Comparison of ENCODE assay signal across 24 cellular contexts in genomic region chr7:134662871-134663205, GRCh38.
"Had no signal": no experiment of that assay in that cellular context is flagged by ENCODE, and none has a peak within 500 bp of the region (broad histone marks: within the 10 kb centered on the region; RNA-seq: fewer than 3 reads in every experiment).

No MANE protein-coding gene starts in this region.

- H3K27me3 ChIP-seq: esophagus squamous epithelium, left lung, pancreas, right atrium auricular region, tibial artery had no signal

- FAIRE-seq: pancreas had no signal

- H3K4me3 ChIP-seq: esophagus squamous epithelium, left lung, lung, pancreas, psoas muscle, right atrium auricular region, tibial artery had no signal

- H3K27ac Mint-ChIP-seq: activated naive CD4-positive, alpha-beta T cell treated with anti-CD3 and anti-CD28 coated beads, Interleukin-2, amount 10 ng/mL, durations not matched to agents 7 days and 5 days; mesothelial cell of epicardium; T-helper 17 cell had no signal

- H3K4me1 ChIP-seq: left lung, pancreas, right atrium auricular region had no signal

- H3K9me3 Mint-ChIP-seq: activated naive CD4-positive, alpha-beta T cell treated with anti-CD3 and anti-CD28 coated beads, Interleukin-2, amount 10 ng/mL, durations not matched to agents 7 days and 5 days; activated T-cell treated with anti-CD3 and anti-CD28 coated beads, Interleukin-2, amount 50 U/mL, for 72 hours; immature natural killer cell had no signal

- ATAC-seq: left lung; natural killer cell; pancreas; psoas muscle; stimulated activated naive CD8-positive, alpha-beta T cell treated with anti-CD3 and anti-CD28 coated beads, Interleukin-15, amount 100 ng/mL, for 72 hours; T-helper 17 cell had no signal

- H3K4me3 Mint-ChIP-seq: activated naive CD4-positive, alpha-beta T cell treated with anti-CD3 and anti-CD28 coated beads, Interleukin-2, amount 10 ng/mL, durations not matched to agents 7 days and 5 days; immature natural killer cell; mesothelial cell of epicardium; natural killer cell; stimulated activated naive CD8-positive, alpha-beta T cell treated with anti-CD3 and anti-CD28 coated beads, Interleukin-15, amount 100 ng/mL, for 72 hours; T-helper 17 cell had no signal

- H3K9me3 ChIP-seq: esophagus squamous epithelium, left lung, pancreas, psoas muscle, right atrium auricular region, tibial artery had no signal

- H3K27ac ChIP-seq: esophagus squamous epithelium, left lung, pancreas, psoas muscle, right atrium auricular region, tibial artery had no signal

- H3K27me3 Mint-ChIP-seq: activated naive CD4-positive, alpha-beta T cell treated with anti-CD3 and anti-CD28 coated beads, Interleukin-2, amount 10 ng/mL, durations not matched to agents 7 days and 5 days; brain; stimulated activated naive CD8-positive, alpha-beta T cell treated with anti-CD3 and anti-CD28 coated beads, Interleukin-15, amount 100 ng/mL, for 72 hours; T-helper 17 cell had no signal

- DNase-seq: activated CD4-positive, alpha-beta T cell treated with anti-CD3 and anti-CD28 coated beads for 4 hours; activated CD4-positive, alpha-beta T cell treated with anti-CD3 and anti-CD28 coated beads, Interleukin-2, amount 50 U/mL, for 48 hours; activated CD4-positive, CD25-positive, alpha-beta regulatory T cell; activated effector memory CD4-positive, alpha-beta T cell treated with anti-CD3 and anti-CD28 coated beads, Interleukin-2, amount 50 U/mL, for 16 hours; activated naive CD4-positive, alpha-beta T cell treated with anti-CD3 and anti-CD28 coated beads, Interleukin-2, amount 10 ng/mL, durations not matched to agents 7 days and 5 days; activated T-cell treated with anti-CD3 and anti-CD28 coated beads, Interleukin-2, amount 50 U/mL, for 72 hours; anterior cingulate cortex; effector memory CD4-positive, alpha-beta T cell; esophagus squamous epithelium; foreskin fibroblast; immature natural killer cell; left lung; natural killer cell; pancreas; psoas muscle; stimulated activated CD4-positive, alpha-beta T cell treated with anti-CD3 and anti-CD28 coated beads, Interleukin-12 subunit alpha, Interleukin-12 subunit beta, amount 100 ng/mL, for 4 hours; stimulated activated naive CD8-positive, alpha-beta T cell treated with anti-CD3 and anti-CD28 coated beads, Interleukin-15, amount 100 ng/mL, for 72 hours; SW 1271; T-helper 17 cell; tibial artery had no signal
